ENCODE assay signal across 8 cellular contexts in the genomic region with DNA sequence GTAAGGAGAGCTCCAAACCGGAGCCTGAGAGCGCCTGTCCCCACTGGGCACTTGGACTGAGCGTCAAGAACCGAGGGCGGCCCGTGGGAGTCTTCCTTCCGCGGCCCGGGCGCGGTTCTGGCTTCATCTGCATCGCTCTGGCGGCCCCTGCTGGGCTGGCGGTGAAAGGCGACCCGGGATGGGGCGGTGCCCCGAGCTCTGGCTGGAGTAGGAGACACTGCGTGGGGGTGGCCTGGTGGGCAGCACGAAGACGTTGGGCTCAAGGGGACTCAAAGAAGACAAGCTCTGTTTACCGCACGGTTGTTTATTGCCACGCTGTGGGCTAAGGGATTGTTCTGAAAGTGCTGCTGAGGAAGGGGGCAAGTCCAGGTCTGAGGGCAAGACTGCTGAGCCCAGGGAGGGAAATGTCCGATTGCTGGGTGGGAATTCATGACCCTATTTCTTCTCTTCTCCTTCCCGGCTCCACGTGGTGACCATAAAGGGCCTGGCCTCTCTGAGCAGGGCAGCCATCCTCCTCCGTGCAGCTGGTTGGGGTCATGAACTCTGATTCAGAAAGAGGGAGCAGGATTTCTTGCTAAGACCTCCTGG. TPM values are rescaled to one million over a fixed set of nuclear protein-coding genes. Genes with fewer than 3 reads are reported as not detected.
DNase-seq lines count a peak whose midpoint lies in the region; ATAC-seq and TF ChIP-seq lines count a peak whose summit lies in the region.

No MANE protein-coding gene starts in this region.

- CTCF ChIA-PET in RWPE1 (lab: Yijun Ruan, JAX), result interaction anchor here (0.5 to 4.2 kb wide), 41 partner anchors 8 to 658 kb away, joined by 3 to 94 read pairs (median 4); a partner anchor contains a TSS

- peaks cover 11% of the 10 kb centered on the region for H3K4me1 ChIP-seq in foreskin keratinocyte

- ATAC-seq in HG03432 (IDR thresholded peaks at IDR 0.05; ENCODE audit: unreplicated experiment) (peak; percentile 80), foreskin keratinocyte (peak; percentile 75)

- TF ChIP-seq CTCF in RWPE1 (conservative IDR thresholded peaks at IDR 0.05; ENCODE audit: low read depth) (peak; percentile 93), foreskin keratinocyte (conservative IDR thresholded peaks at IDR 0.05) (peak; percentile 96)

- POLR2A ChIA-PET in RWPE1 (lab: Yijun Ruan, JAX; ENCODE audit: low non-redundant PET), result interaction anchor here (0.5 to 2.0 kb wide), 3 partner anchors 53 to 60 kb away, joined by 3 to 7 read pairs (median 3); no protein-coding TSS in a partner anchor

- DNase-seq in NCI-H524 (lab: John Stamatoyannopoulos, UW) (peak; percentile 13 to 16), NCI-H524 treated with DMSO at 0.1 percent for 48 hours (lab: John Stamatoyannopoulos, UW) (no peak), RWPE1 (ENCODE audit: low spot score) (peak; percentile 85), activated gamma-delta T cell (lab: John Stamatoyannopoulos, UW) (peak; percentile 61), foreskin keratinocyte (no peak), occipital lobe (lab: John Stamatoyannopoulos, UW) (peak; percentile 26), substantia nigra (lab: John Stamatoyannopoulos, UW) (peak in 44 of 49 donors; percentile 7 to 76 (median 48))

- no peaks in the 10 kb centered on the region for H3K27me3 ChIP-seq in foreskin keratinocyte

- H3K27ac ChIP-seq in RWPE1 (peak overlapping the region; percentile 73), foreskin keratinocyte (peak overlapping the region; percentile 78), substantia nigra (ENCODE audit: low read depth, low read length, poor library complexity, severe bottlenecking) (no peak overlapping the region)

RNA-seq across cellular contexts. Expression of a gene that starts 29.8 kb away (rescaled TPM):
- total RNA-seq in foreskin keratinocyte (630 and 1,498 TPM in 2 replicates), occipital lobe (0.94 TPM)
- 544 and 1,190 TPM in 2 replicates for polyA plus RNA-seq in foreskin keratinocyte

RNA-seq across cellular contexts. Expression of a gene that starts 57.2 kb away (rescaled TPM):
- total RNA-seq in foreskin keratinocyte (119 and 120 TPM in 2 replicates), occipital lobe (17.8 TPM)
- 31.8 and 38.5 TPM in 2 replicates for polyA plus RNA-seq in foreskin keratinocyte

Comparison
In these comparisons a context has a peak if more than half of its experiments do, and no peak if none do; other contexts are left out.
1. DNase-seq: peak in NCI-H524 (2 of 2), RWPE1 (single experiment), activated gamma-delta T cell (single experiment), occipital lobe (single experiment) and substantia nigra (44 of 49); none in NCI-H524 treated with DMSO at 0.1 percent for 48 hours (single experiment) and foreskin keratinocyte (0 of 2).
2. RNA of a gene that starts 29.8 kb away (total RNA-seq): 630 to 1,498 TPM in foreskin keratinocyte; 0.94 TPM in occipital lobe (single experiment); every median in the first group is over 100 times any median in the second.